Comparison of ENCODE assay signal across 1 cellular context in the genomic region with DNA sequence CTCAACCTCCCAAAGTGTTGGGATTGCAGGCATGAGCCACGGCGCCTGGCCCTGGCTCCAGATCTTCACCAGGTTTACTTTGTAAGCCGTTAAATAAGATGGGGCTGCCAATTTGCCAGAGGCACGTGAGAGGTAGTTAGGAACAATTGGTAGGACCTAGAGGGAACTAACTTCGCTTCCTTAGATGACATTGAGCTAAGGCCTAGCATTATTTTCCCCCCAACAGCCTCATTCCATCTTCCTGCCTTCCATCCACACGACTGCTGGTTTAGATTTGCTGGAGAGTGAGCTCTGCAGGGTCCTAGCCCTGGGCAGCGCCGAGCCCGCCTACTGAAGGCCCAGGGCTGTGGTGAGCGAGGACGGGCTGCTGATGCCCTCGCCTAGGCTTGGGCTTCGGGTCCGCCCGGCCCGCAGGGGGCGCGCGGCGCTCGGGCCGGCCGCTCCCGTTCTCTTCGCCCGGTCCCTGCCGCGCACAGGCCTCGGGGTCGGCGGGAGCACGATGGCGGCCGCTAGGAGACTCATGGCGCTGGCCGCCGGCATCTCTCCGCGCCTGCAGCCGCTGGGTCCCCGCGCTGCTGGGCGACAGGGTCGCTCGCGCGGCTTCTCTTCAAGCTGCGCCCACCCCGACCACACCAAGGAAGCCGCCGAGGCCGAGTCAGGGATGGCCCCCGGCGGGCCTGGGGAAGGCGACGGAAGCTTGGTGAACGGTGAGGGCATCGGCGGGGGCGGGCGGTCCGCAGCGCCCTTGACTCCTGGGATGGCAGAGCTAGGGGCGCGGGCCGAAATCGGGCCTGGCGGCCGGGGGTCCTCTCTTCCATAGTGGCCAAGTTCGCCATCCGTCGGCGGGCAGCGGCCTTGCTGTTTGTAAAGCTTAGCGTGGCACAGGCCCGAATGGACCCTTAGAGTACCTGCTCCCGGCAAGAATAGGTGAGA.
A peak's percentile ranks its signal among the peaks of the same experiment; 100 is the strongest.
TF ChIP-seq lines count a peak whose summit lies in the region.

No MANE protein-coding gene starts in this region.

TF ChIP-seq in K562, 482 proteins besides CTCF, POLR2A, EP300 and RAD21 (continued from another document and continues in another):
- TF ChIP-seq, protein P1, sequence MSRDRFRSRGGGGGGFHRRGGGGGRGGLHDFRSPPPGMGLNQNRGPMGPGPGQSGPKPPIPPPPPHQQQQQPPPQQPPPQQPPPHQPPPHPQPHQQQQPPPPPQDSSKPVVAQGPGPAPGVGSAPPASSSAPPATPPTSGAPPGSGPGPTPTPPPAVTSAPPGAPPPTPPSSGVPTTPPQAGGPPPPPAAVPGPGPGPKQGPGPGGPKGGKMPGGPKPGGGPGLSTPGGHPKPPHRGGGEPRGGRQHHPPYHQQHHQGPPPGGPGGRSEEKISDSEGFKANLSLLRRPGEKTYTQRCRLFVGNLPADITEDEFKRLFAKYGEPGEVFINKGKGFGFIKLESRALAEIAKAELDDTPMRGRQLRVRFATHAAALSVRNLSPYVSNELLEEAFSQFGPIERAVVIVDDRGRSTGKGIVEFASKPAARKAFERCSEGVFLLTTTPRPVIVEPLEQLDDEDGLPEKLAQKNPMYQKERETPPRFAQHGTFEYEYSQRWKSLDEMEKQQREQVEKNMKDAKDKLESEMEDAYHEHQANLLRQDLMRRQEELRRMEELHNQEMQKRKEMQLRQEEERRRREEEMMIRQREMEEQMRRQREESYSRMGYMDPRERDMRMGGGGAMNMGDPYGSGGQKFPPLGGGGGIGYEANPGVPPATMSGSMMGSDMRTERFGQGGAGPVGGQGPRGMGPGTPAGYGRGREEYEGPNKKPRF (IDR thresholded peaks at IDR 0.05; ENCODE audit: low read depth, low read length): no peak
- peak; percentile 68 for TF ChIP-seq POLR2H (tag; IDR thresholded peaks at IDR 0.05; ENCODE audit: low read depth)
- peak; percentile 66 for TF ChIP-seq HNRNPK (IDR thresholded peaks at IDR 0.05; ENCODE audit: low read depth, low read length, poor library complexity, severe bottlenecking)
- TF ChIP-seq LARP7 (IDR thresholded peaks at IDR 0.05): no peak
- 0 out of 2 replicates have a peak, but pooled peaks have one; percentile 22 for TF ChIP-seq ZNF143 (CRISPR knock-in tag; IDR thresholded peaks at IDR 0.05)
- TF ChIP-seq SMC3 (conservative IDR thresholded peaks at IDR 0.05; ENCODE audit: insufficient read depth, low read depth, low read length): peak; percentile 81
- TF ChIP-seq SOX6 (IDR thresholded peaks at IDR 0.05): peak; percentile 67
- peak in 1 of 2 experiments; percentile 88; a peak in 1 of 4 replicates for TF ChIP-seq HDAC1 (IDR thresholded peaks at IDR 0.05)
- peak; percentile 80 for TF ChIP-seq PCBP1 (IDR thresholded peaks at IDR 0.05; ENCODE audit: low read depth, low read length, poor library complexity, severe bottlenecking)
- TF ChIP-seq, protein P2, sequence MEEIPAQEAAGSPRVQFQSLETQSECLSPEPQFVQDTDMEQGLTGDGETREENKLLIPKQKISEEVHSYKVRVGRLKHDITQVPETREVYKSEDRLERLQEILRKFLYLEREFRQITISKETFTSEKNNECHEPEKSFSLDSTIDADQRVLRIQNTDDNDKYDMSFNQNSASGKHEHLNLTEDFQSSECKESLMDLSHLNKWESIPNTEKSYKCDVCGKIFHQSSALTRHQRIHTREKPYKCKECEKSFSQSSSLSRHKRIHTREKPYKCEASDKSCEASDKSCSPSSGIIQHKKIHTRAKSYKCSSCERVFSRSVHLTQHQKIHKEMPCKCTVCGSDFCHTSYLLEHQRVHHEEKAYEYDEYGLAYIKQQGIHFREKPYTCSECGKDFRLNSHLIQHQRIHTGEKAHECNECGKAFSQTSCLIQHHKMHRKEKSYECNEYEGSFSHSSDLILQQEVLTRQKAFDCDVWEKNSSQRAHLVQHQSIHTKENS (CRISPR knock-in tag; IDR thresholded peaks at IDR 0.05): no peak
- peak; percentile 60 for TF ChIP-seq ZNF134 (CRISPR knock-in tag; conservative IDR thresholded peaks at IDR 0.05)
- no peak for TF ChIP-seq TCFL5 (CRISPR knock-in tag; conservative IDR thresholded peaks at IDR 0.05)
- TF ChIP-seq, protein P3, sequence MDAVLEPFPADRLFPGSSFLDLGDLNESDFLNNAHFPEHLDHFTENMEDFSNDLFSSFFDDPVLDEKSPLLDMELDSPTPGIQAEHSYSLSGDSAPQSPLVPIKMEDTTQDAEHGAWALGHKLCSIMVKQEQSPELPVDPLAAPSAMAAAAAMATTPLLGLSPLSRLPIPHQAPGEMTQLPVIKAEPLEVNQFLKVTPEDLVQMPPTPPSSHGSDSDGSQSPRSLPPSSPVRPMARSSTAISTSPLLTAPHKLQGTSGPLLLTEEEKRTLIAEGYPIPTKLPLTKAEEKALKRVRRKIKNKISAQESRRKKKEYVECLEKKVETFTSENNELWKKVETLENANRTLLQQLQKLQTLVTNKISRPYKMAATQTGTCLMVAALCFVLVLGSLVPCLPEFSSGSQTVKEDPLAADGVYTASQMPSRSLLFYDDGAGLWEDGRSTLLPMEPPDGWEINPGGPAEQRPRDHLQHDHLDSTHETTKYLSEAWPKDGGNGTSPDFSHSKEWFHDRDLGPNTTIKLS (IDR thresholded peaks at IDR 0.05; ENCODE audit: borderline replicate concordance, low read depth): peak; percentile 79; the same call in 1 of the 2 replicates
- TF ChIP-seq FOXJ3 (CRISPR knock-in tag; IDR thresholded peaks at IDR 0.05): no peak
- TF ChIP-seq ZNF717 (CRISPR knock-in tag; IDR thresholded peaks at IDR 0.05): no peak
- no peak for TF ChIP-seq ZNF699 (CRISPR knock-in tag; IDR thresholded peaks at IDR 0.05; ENCODE audit: insufficient replicate concordance)
- TF ChIP-seq, protein P4, sequence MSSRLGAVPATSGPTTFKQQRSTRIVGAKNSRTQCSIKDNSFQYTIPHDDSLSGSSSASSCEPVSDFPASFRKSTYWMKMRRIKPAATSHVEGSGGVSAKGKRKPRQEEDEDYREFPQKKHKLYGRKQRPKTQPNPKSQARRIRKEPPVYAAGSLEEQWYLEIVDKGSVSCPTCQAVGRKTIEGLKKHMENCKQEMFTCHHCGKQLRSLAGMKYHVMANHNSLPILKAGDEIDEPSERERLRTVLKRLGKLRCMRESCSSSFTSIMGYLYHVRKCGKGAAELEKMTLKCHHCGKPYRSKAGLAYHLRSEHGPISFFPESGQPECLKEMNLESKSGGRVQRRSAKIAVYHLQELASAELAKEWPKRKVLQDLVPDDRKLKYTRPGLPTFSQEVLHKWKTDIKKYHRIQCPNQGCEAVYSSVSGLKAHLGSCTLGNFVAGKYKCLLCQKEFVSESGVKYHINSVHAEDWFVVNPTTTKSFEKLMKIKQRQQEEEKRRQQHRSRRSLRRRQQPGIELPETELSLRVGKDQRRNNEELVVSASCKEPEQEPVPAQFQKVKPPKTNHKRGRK (tag; IDR thresholded peaks at IDR 0.05): no peak
- TF ChIP-seq ZNF239 (CRISPR knock-in tag; IDR thresholded peaks at IDR 0.05): 0 out of 2 replicates have a peak, but pooled peaks have one; percentile 8
- no peak; the same call in 1 of the 2 replicates for TF ChIP-seq CEBPG (CRISPR knock-in tag; IDR thresholded peaks at IDR 0.05)
- no peak for TF ChIP-seq CEBPG (tag; conservative IDR thresholded peaks at IDR 0.05 in 1 of 2, IDR thresholded peaks at IDR 0.05 in 1 of 2)
- peak; percentile 36; the same call in 1 of the 2 replicates for TF ChIP-seq STAT5A (IDR thresholded peaks at IDR 0.05; ENCODE audit: borderline replicate concordance, low read length)
- TF ChIP-seq RAD51 (IDR thresholded peaks at IDR 0.05; ENCODE audit: borderline replicate concordance, low read depth): no peak; the same call in 1 of the 2 replicates
- TF ChIP-seq ZNF740 (CRISPR knock-in tag; IDR thresholded peaks at IDR 0.05): peak; percentile 65; the same call in 1 of the 2 replicates
- TF ChIP-seq ZNF740 (tag; IDR thresholded peaks at IDR 0.05): no peak
- TF ChIP-seq, protein P5, sequence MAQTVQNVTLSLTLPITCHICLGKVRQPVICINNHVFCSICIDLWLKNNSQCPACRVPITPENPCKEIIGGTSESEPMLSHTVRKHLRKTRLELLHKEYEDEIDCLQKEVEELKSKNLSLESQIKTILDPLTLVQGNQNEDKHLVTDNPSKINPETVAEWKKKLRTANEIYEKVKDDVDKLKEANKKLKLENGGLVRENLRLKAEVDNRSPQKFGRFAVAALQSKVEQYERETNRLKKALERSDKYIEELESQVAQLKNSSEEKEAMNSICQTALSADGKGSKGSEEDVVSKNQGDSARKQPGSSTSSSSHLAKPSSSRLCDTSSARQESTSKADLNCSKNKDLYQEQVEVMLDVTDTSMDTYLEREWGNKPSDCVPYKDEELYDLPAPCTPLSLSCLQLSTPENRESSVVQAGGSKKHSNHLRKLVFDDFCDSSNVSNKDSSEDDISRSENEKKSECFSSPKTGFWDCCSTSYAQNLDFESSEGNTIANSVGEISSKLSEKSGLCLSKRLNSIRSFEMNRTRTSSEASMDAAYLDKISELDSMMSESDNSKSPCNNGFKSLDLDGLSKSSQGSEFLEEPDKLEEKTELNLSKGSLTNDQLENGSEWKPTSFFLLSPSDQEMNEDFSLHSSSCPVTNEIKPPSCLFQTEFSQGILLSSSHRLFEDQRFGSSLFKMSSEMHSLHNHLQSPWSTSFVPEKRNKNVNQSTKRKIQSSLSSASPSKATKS (CRISPR knock-in tag; IDR thresholded peaks at IDR 0.05): no peak
- TF ChIP-seq ZNF76 (CRISPR knock-in tag; IDR thresholded peaks at IDR 0.05; ENCODE audit: borderline replicate concordance): no peak
- TF ChIP-seq, protein P6, sequence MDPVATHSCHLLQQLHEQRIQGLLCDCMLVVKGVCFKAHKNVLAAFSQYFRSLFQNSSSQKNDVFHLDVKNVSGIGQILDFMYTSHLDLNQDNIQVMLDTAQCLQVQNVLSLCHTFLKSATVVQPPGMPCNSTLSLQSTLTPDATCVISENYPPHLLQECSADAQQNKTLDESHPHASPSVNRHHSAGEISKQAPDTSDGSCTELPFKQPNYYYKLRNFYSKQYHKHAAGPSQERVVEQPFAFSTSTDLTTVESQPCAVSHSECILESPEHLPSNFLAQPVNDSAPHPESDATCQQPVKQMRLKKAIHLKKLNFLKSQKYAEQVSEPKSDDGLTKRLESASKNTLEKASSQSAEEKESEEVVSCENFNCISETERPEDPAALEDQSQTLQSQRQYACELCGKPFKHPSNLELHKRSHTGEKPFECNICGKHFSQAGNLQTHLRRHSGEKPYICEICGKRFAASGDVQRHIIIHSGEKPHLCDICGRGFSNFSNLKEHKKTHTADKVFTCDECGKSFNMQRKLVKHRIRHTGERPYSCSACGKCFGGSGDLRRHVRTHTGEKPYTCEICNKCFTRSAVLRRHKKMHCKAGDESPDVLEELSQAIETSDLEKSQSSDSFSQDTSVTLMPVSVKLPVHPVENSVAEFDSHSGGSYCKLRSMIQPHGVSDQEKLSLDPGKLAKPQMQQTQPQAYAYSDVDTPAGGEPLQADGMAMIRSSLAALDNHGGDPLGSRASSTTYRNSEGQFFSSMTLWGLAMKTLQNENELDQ (CRISPR knock-in tag; IDR thresholded peaks at IDR 0.05; ENCODE audit: borderline replicate concordance): no peak; the same call in 1 of the 2 replicates
- TF ChIP-seq RERE (CRISPR knock-in tag; IDR thresholded peaks at IDR 0.05; ENCODE audit: borderline replicate concordance): peak; percentile 90
- peak; percentile 70 for TF ChIP-seq ZNF175 (CRISPR knock-in tag; IDR thresholded peaks at IDR 0.05; ENCODE audit: low read depth)
- peak; percentile 87 for TF ChIP-seq ZBTB7A (IDR thresholded peaks at IDR 0.05; ENCODE audit: borderline replicate concordance, control insufficient read depth, low read depth, low read length)
- TF ChIP-seq TEAD1 (CRISPR knock-in tag; IDR thresholded peaks at IDR 0.05): peak in 1 of 2 experiments; percentile 35; a peak in 1 of 4 replicates
- TF ChIP-seq HMG20B (CRISPR knock-in tag; IDR thresholded peaks at IDR 0.05): no peak
- no peak for TF ChIP-seq HNRNPUL1 (IDR thresholded peaks at IDR 0.05; ENCODE audit: low read length)
- TF ChIP-seq NFYB (IDR thresholded peaks at IDR 0.05; ENCODE audit: extremely low read depth, insufficient read length): no peak
- TF ChIP-seq HDGF (IDR thresholded peaks at IDR 0.05): peak; percentile 65; the same call in 1 of the 2 replicates
- 0 out of 2 replicates have a peak, but pooled peaks have one; percentile 76 for TF ChIP-seq NR3C1 (CRISPR knock-in tag; IDR thresholded peaks at IDR 0.05)
- TF ChIP-seq SNIP1 (IDR thresholded peaks at IDR 0.05; ENCODE audit: low read depth): no peak
- TF ChIP-seq HEY1 (CRISPR knock-in tag; IDR thresholded peaks at IDR 0.05; ENCODE audit: borderline replicate concordance): no peak
- peak; percentile 100 for TF ChIP-seq ZFX (CRISPR knock-in tag; IDR thresholded peaks at IDR 0.05)
- no peak for TF ChIP-seq POU5F1 (IDR thresholded peaks at IDR 0.05; ENCODE audit: borderline replicate concordance, low read depth, low read length, partially characterized antibody)
